ENCODE assay signal across 33 cellular contexts in genomic region chr19:53532362-53532761, GRCh38.
"Had no signal": no experiment of that assay in that cellular context is flagged by ENCODE, and none has a peak within 500 bp of the region (broad histone marks: within the 10 kb centered on the region; RNA-seq: fewer than 3 reads in every experiment).

No MANE protein-coding gene starts in this region.

- H3K27ac Mint-ChIP-seq: naive thymus-derived CD8-positive, alpha-beta T cell; natural killer cell treated with Interleukin-12 subunit alpha and Interleukin-12 subunit beta and Interleukin-15 and Interleukin-18, amount 100 ng/mL, for 72 hours; nephron progenitor cell; progenitor cell of endocrine pancreas; stimulated activated memory B cell treated with anti-CD40 and anti-IgM and Interleukin-4, amounts not matched to agents 10 μg/mL and 1 μg/mL and 100 μg/mL, for 72 hours; stimulated activated naive CD8-positive, alpha-beta T cell treated with anti-CD3 and anti-CD28 coated beads, Interleukin-15, amount 100 ng/mL, for 72 hours; type B pancreatic cell had no signal

- H3K27me3 ChIP-seq: ovary, spleen, suprapubic skin, testis, tibial artery, transverse colon, upper lobe of right lung, uterus had no signal

- H3K9me3 ChIP-seq: neutrophil, ovary, psoas muscle, suprapubic skin, testis, tibial artery, upper lobe of right lung, uterus had no signal

- H2AFZ ChIP-seq: parathyroid adenoma had no signal

- ATAC-seq: naive thymus-derived CD8-positive, alpha-beta T cell; natural killer cell treated with Interleukin-12 subunit alpha and Interleukin-12 subunit beta and Interleukin-15 and Interleukin-18, amount 100 ng/mL, for 72 hours; psoas muscle; right cardiac atrium; sciatic nerve; stimulated activated memory B cell treated with anti-CD40 and anti-IgM and Interleukin-4, amounts not matched to agents 10 μg/mL and 1 μg/mL and 100 μg/mL, for 72 hours; stimulated activated naive CD8-positive, alpha-beta T cell treated with anti-CD3 and anti-CD28 coated beads, Interleukin-15, amount 100 ng/mL, for 72 hours; stimulated activated naive CD8-positive, alpha-beta T cell treated with anti-CD3 and anti-CD28 coated beads, Interleukin-15, Interleukin-2, amounts not matched to agents 100 U/mL and 50 U/mL, for 24 hours; upper lobe of right lung had no signal

- H3K9ac ChIP-seq: parathyroid adenoma had no signal

- H3K4me2 ChIP-seq: smooth muscle cell had no signal

- DNase-seq: naive thymus-derived CD8-positive, alpha-beta T cell; nephron progenitor cell; nucleus accumbens; ovary; posterior cingulate gyrus; psoas muscle; right cardiac atrium; spleen; stimulated activated CD4-positive, alpha-beta T cell treated with anti-CD3 and anti-CD28 coated beads, Interleukin-12 subunit alpha, Interleukin-12 subunit beta, amount 100 ng/mL, for 4 hours; stimulated activated CD4-positive, alpha-beta T cell treated with anti-CD3 and anti-CD28 coated beads, Interleukin-1b, Interleukin-23, amount 100 ng/mL, for 48 hours; stimulated activated CD4-positive, alpha-beta T cell treated with anti-CD3 and anti-CD28 coated beads, Interleukin-4, amount 100 ng/mL, for 1 hour; stimulated activated CD4-positive, alpha-beta T cell treated with anti-CD3 and anti-CD28 coated beads, Interleukin-4, amount 100 ng/mL, for 4 hours; stimulated activated CD8-positive, alpha-beta memory T cell treated with anti-CD3 and anti-CD28 coated beads, Interleukin-4, amount 100 ng/mL, for 48 hours; stimulated activated naive CD4-positive, alpha-beta T cell; stimulated activated naive CD8-positive, alpha-beta T cell treated with anti-CD3 and anti-CD28 coated beads, Interleukin-15, amount 100 ng/mL, for 72 hours; stimulated activated naive CD8-positive, alpha-beta T cell treated with anti-CD3 and anti-CD28 coated beads, Interleukin-15, Interleukin-2, amounts not matched to agents 100 U/mL and 50 U/mL, for 24 hours; substantia nigra; testis; tibial artery; transverse colon; upper lobe of right lung; uterus had no signal

- H3K36me3 ChIP-seq: neutrophil, ovary, suprapubic skin, tibial artery, transverse colon, upper lobe of right lung, uterus had no signal

- H3K27ac ChIP-seq: neutrophil, ovary, parathyroid adenoma, psoas muscle, skin epidermis, spleen, suprapubic skin, testis, tibial artery, transverse colon, upper lobe of right lung, uterus had no signal

- H3K4me3 Mint-ChIP-seq: naive thymus-derived CD8-positive, alpha-beta T cell; natural killer cell treated with Interleukin-12 subunit alpha and Interleukin-12 subunit beta and Interleukin-15 and Interleukin-18, amount 100 ng/mL, for 72 hours; nephron progenitor cell; neural crest cell; stimulated activated memory B cell treated with anti-CD40 and anti-IgM and Interleukin-4, amounts not matched to agents 10 μg/mL and 1 μg/mL and 100 μg/mL, for 72 hours; stimulated activated naive CD8-positive, alpha-beta T cell treated with anti-CD3 and anti-CD28 coated beads, Interleukin-15, amount 100 ng/mL, for 72 hours; type B pancreatic cell had no signal

- H3K4me1 ChIP-seq: parathyroid adenoma, psoas muscle, spleen, testis, tibial artery, upper lobe of right lung, uterus had no signal

- H3K27me3 Mint-ChIP-seq: naive thymus-derived CD8-positive, alpha-beta T cell; natural killer cell treated with Interleukin-12 subunit alpha and Interleukin-12 subunit beta and Interleukin-15 and Interleukin-18, amount 100 ng/mL, for 72 hours; progenitor cell of endocrine pancreas; stimulated activated memory B cell treated with anti-CD40 and anti-IgM and Interleukin-4, amounts not matched to agents 10 μg/mL and 1 μg/mL and 100 μg/mL, for 72 hours; stimulated activated naive CD8-positive, alpha-beta T cell treated with anti-CD3 and anti-CD28 coated beads, Interleukin-15, amount 100 ng/mL, for 72 hours; type B pancreatic cell had no signal

- H3K9me3 Mint-ChIP-seq: natural killer cell treated with Interleukin-12 subunit alpha and Interleukin-12 subunit beta and Interleukin-15 and Interleukin-18, amount 100 ng/mL, for 72 hours; nephron progenitor cell; neural crest cell; type B pancreatic cell had no signal

- H3K79me2 ChIP-seq: parathyroid adenoma had no signal

- H3K36me3 Mint-ChIP-seq: type B pancreatic cell had no signal

- H3K4me1 Mint-ChIP-seq: nephron progenitor cell; neural crest cell; stimulated activated memory B cell treated with anti-CD40 and anti-IgM and Interleukin-4, amounts not matched to agents 10 μg/mL and 1 μg/mL and 100 μg/mL, for 72 hours had no signal

- H3K4me3 ChIP-seq: ovary, psoas muscle, skin epidermis, smooth muscle cell, spleen, suprapubic skin, testis, tibial artery, transverse colon, upper lobe of right lung, uterus had no signal
